In the genomic region with DNA sequence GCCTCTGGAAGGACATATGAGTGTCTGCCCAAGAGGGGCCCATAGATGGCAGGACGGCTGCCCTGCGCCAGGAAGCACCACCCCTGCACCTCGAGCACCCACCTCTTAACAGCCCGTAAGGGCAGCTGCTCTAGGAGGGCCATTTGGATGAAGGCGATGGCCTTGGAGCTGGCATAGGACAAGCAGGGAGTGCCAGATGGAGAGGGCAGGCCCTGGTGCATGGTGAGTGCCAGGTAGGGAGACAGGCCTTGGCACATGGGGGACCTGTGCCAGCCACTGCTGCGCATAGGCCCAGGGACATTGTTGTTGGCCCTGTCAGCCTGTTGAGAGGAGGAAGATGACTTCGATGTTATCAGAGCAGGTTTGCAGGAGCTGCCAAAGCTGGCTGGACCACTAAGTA, we compare ENCODE assay signal across 20 cellular contexts.
"Had no signal": no experiment of that assay in that cellular context is flagged by ENCODE, and none has a peak within 500 bp of the region (broad histone marks: within the 10 kb centered on the region; RNA-seq: fewer than 3 reads in every experiment).

No MANE protein-coding gene starts in this region.

- H3K27me3 Mint-ChIP-seq: effector memory CD8-positive, alpha-beta T cell; stimulated activated naive CD8-positive, alpha-beta T cell treated with anti-CD3 and anti-CD28 coated beads, Interleukin-15, Interleukin-2, amounts not matched to agents 100 ng/mL and 50 ng/mL, for 24 hours had no signal

- H3K9me3 Mint-ChIP-seq: effector memory CD8-positive, alpha-beta T cell; nephron; neural progenitor cell; stimulated activated naive CD8-positive, alpha-beta T cell treated with anti-CD3 and anti-CD28 coated beads, Interleukin-15, Interleukin-2, amounts not matched to agents 100 ng/mL and 50 ng/mL, for 24 hours had no signal

- DNase-seq: cortex of kidney; effector memory CD8-positive, alpha-beta T cell; erythroblast; esophagus squamous epithelium; foreskin melanocyte; glutamatergic neuron; heart right ventricle; hippocampal formation; mesendoderm; midbrain; naive thymus-derived CD4-positive, alpha-beta T cell; nucleus accumbens; stimulated activated CD4-positive, alpha-beta T cell treated with anti-CD3 and anti-CD28 coated beads, Interleukin-12 subunit alpha, Interleukin-12 subunit beta, amount 100 ng/mL, for 4 hours; stimulated activated CD4-positive, alpha-beta T cell treated with anti-CD3 and anti-CD28 coated beads, Interleukin-1b, Interleukin-23, amount 100 ng/mL, for 48 hours; stimulated activated CD4-positive, alpha-beta T cell treated with anti-CD3 and anti-CD28 coated beads, Interleukin-4, amount 100 ng/mL, for 1 hour; stimulated activated CD8-positive, alpha-beta memory T cell treated with anti-CD3 and anti-CD28 coated beads, Interleukin-4, amount 100 ng/mL, for 48 hours; transverse colon had no signal

- ATAC-seq: effector memory CD8-positive, alpha-beta T cell; naive thymus-derived CD4-positive, alpha-beta T cell had no signal

- H3K36me3 Mint-ChIP-seq: naive thymus-derived CD4-positive, alpha-beta T cell; neural progenitor cell had no signal

- H3K4me3 Mint-ChIP-seq: effector memory CD8-positive, alpha-beta T cell; naive thymus-derived CD4-positive, alpha-beta T cell; nephron; neural progenitor cell; stimulated activated naive CD8-positive, alpha-beta T cell treated with anti-CD3 and anti-CD28 coated beads, Interleukin-15, Interleukin-2, amounts not matched to agents 100 ng/mL and 50 ng/mL, for 24 hours had no signal

- H3K4me1 Mint-ChIP-seq: naive thymus-derived CD4-positive, alpha-beta T cell; nephron; neural progenitor cell had no signal

- H3K27ac Mint-ChIP-seq: effector memory CD8-positive, alpha-beta T cell; naive thymus-derived CD4-positive, alpha-beta T cell; nephron; neural progenitor cell; stimulated activated naive CD8-positive, alpha-beta T cell treated with anti-CD3 and anti-CD28 coated beads, Interleukin-15, Interleukin-2, amounts not matched to agents 100 ng/mL and 50 ng/mL, for 24 hours had no signal
